In genomic region chr11:125871391-125872137, GRCh38 we compare ENCODE assay signal across 8 cellular contexts. TPM values are rescaled to one million over a fixed set of nuclear protein-coding genes. Genes with fewer than 3 reads are reported as not detected.
DNase-seq lines count a peak whose midpoint lies in the region; ATAC-seq and TF ChIP-seq lines count a peak whose summit lies in the region.

No MANE protein-coding gene starts in this region.

- peak; percentile 52 for TF ChIP-seq CTCF in GM12873 (IDR thresholded peaks at IDR 0.05; ENCODE audit: insufficient read depth, low read depth, low read length, missing control alignments)
- TF ChIP-seq CTCF in epithelial cell of proximal tubule (conservative IDR thresholded peaks at IDR 0.05; ENCODE audit: low read depth, low read length) = peak; percentile 55

- H3K4me3 ChIP-seq in epithelial cell of proximal tubule (ENCODE audit: low read depth, low read length) = no peak overlapping the region

- DNase-seq in ACHN (peak; percentile 25), SK-MEL-5 (ENCODE audit: low read depth, low spot score) (peak; percentile 65), epithelial cell of proximal tubule (ENCODE audit: low read depth) (no peak), CD1c-positive myeloid dendritic cell (ENCODE audit: extremely low spot score) (no peak)
- DNase-seq in stimulated activated CD4-positive, alpha-beta T cell treated with anti-CD3 and anti-CD28 coated beads, Interleukin-4, amount 100 ng/mL, for 1 hour = peak; percentile 12

- ATAC-seq in HG03442 (IDR thresholded peaks at IDR 0.05; ENCODE audit: unreplicated experiment) (no peak), GM21360 (IDR thresholded peaks at IDR 0.05; ENCODE audit: unreplicated experiment) (no peak)

- in situ Hi-C loops in ACHN (cut with HindIII; ENCODE audit: low pct_ligation_motif_present, low pct_unique_long_range_greater_than_20kb, low sequenced_read_pairs) (no loop called here), SK-MEL-5 (cut with HindIII; ENCODE audit: low pct_unique_long_range_greater_than_20kb, low sequenced_read_pairs) (no loop called here)

RNA-seq across cellular contexts. Expression of gene HYLS1, which starts 15.9 kb away (rescaled TPM):
- 15.0 and 17.9 TPM in 2 replicates for total RNA-seq in SK-MEL-5 (2014; rRNA removed; shearing (Covaris generic))
- 7.3 and 11.4 TPM in 2 replicates for polyA plus RNA-seq in SK-MEL-5 (2015; cell fraction: cytosol; rRNA removed)
- polyA plus RNA-seq in SK-MEL-5 (2015; cell fraction: nucleus; rRNA removed) = 10.8 and 15.6 TPM in 2 replicates
- 9.3 and 11.3 TPM in 2 replicates for total RNA-seq in epithelial cell of proximal tubule

RNA-seq across cellular contexts. Expression of gene PUS3, which starts 31.4 kb away (rescaled TPM):
- total RNA-seq in SK-MEL-5 (2014; rRNA removed; shearing (Covaris generic)) = 15.5 and 15.6 TPM in 2 replicates
- 13.4 and 14.2 TPM in 2 replicates for polyA plus RNA-seq in SK-MEL-5 (2015; cell fraction: cytosol; rRNA removed)
- 11.5 and 13.3 TPM in 2 replicates for polyA plus RNA-seq in SK-MEL-5 (2015; cell fraction: nucleus; rRNA removed)
- 7.1 and 8.0 TPM in 2 replicates for total RNA-seq in epithelial cell of proximal tubule

RNA-seq across cellular contexts. Expression of gene DDX25, which starts 32.7 kb away (rescaled TPM):
- total RNA-seq in SK-MEL-5 (2014; rRNA removed; shearing (Covaris generic)) = 0.96 and 1.5 TPM in 2 replicates
- 1.4 and 1.6 TPM in 2 replicates for polyA plus RNA-seq in SK-MEL-5 (2015; cell fraction: cytosol; rRNA removed)
- 4.8 and 6.3 TPM in 2 replicates for polyA plus RNA-seq in SK-MEL-5 (2015; cell fraction: nucleus; rRNA removed)
- 0.14 TPM in 1 of 2 replicates, not detected in the other for total RNA-seq in epithelial cell of proximal tubule

RNA-seq across cellular contexts. Expression of gene PATE4, which starts 38.4 kb away (rescaled TPM):
- not detected in 2 replicates for total RNA-seq in SK-MEL-5 (2014; rRNA removed; shearing (Covaris generic))
- not detected in 2 replicates for polyA plus RNA-seq in SK-MEL-5 (2015; cell fraction: cytosol; rRNA removed)
- polyA plus RNA-seq in SK-MEL-5 (2015; cell fraction: nucleus; rRNA removed) = not detected in 2 replicates
- not detected in 2 replicates for total RNA-seq in epithelial cell of proximal tubule

Comparison
In these comparisons a context has a peak if more than half of its experiments do, and no peak if none do; other contexts are left out.
1. DNase-seq: peak in ACHN (single experiment), SK-MEL-5 (single experiment) and stimulated activated CD4-positive, alpha-beta T cell treated with anti-CD3 and anti-CD28 coated beads, Interleukin-4, amount 100 ng/mL, for 1 hour (single experiment); none in epithelial cell of proximal tubule (single experiment) and CD1c-positive myeloid dendritic cell (single experiment).